ENCODE assay signal across 1 cellular context in the genomic region with DNA sequence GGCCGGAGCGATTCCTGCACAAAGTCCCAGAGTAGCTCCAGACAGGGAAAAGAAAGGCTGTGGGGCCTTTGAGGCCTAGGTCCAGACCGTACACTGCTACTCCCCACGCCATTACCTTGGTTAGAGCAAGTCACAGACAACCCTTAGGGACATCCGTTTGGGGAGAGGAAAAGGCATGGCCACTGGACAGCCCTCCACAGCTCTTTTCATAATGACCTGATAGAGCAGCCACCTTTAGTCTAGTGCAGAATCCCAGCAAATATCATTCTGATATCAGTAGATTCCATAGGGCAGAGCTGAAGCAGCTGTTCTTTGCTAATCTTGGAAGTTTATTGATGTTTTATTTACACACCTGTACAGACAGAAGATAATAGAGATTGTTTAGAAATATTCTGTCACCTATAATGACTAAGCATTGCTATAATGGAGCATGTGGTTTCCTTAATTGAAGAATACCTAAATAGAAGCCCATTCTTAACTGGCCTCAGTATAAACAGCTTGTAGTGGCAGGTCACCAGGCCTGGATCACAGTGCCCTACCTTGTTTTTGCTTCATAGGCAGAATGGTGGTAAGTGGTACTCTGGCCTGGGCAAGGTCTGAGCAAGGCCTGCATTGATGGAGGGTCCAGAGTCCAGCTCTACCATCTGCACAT.
TF ChIP-seq lines count a peak whose summit lies in the region.

No MANE protein-coding gene starts in this region.

TF ChIP-seq in endothelial cell of umbilical vein, 7 proteins besides CTCF, POLR2A, EP300 and RAD21 (continued from another document):
- TF ChIP-seq GATA2 (IDR thresholded peaks at IDR 0.05; ENCODE audit: insufficient read depth, insufficient read length, low read depth, low read length) (no peak), JUN (IDR thresholded peaks at IDR 0.05; ENCODE audit: borderline replicate concordance, insufficient read depth, insufficient read length, low read depth) (no peak), POLR2AphosphoS5 (IDR thresholded peaks at IDR 0.05; ENCODE audit: insufficient read depth, low read depth, low read length) (no peak)
TF ChIP-seq in endothelial cell of umbilical vein: peak in this region for 0.
